Comparison of ENCODE assay signal across 25 cellular contexts in the genomic region with DNA sequence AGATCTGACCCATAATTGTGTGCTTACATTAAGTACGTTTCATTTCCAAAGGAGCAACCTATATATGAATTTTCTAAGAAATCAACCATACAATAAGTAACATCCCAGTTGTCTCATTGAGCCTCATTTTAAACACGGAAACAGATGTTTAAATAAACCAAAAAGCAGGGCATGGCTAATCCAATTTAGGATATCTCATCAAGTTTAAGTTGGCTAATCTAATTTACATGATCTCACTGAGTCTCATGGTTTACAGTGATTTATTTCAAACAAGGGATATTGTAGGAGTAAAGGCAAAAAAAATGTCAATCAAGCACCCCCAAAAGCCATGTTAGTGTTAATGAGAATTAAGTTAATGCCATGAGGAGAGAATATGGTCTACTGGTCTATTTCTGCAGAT.
"Had no signal": no experiment of that assay in that cellular context is flagged by ENCODE, and none has a peak within 500 bp of the region (broad histone marks: within the 10 kb centered on the region; RNA-seq: fewer than 3 reads in every experiment).

No MANE protein-coding gene starts in this region.

- H3K27me3 ChIP-seq: neural progenitor cell, neutrophil, ovary, right atrium auricular region, right lobe of liver, tibial nerve, uterus had no signal

- H3K36me3 ChIP-seq: left ventricle myocardium inferior, neural progenitor cell, neutrophil, ovary, right atrium auricular region, right lobe of liver, tibial nerve, uterus had no signal

- H3K9ac ChIP-seq: neural progenitor cell had no signal

- H3K9me3 ChIP-seq: left ventricle myocardium inferior, neutrophil, ovary, right atrium auricular region, right lobe of liver, tibial nerve, uterus had no signal

- H2AFZ ChIP-seq: neural progenitor cell had no signal

- DNase-seq: hypothalamus; islet precursor cell; left ventricle myocardium inferior; mesendoderm; naive B cell; natural killer cell; nephron progenitor cell; occipital lobe; ovary; right lobe of liver; stimulated activated CD4-positive, alpha-beta T cell treated with anti-CD3 and anti-CD28 coated beads, Interleukin-1b, Interleukin-23, amount 100 ng/mL, for 48 hours; stimulated activated CD4-positive, alpha-beta T cell treated with anti-CD3 and anti-CD28 coated beads, Interleukin-2, amount 100 ng/mL, for 48 hours; stimulated activated CD4-positive, alpha-beta T cell treated with anti-CD3 and anti-CD28 coated beads, Interleukin-4, amount 100 ng/mL, for 4 hours; stimulated activated CD8-positive, alpha-beta memory T cell treated with anti-CD3 and anti-CD28 coated beads, Interleukin-4, amount 100 ng/mL, for 48 hours; stimulated activated naive CD4-positive, alpha-beta T cell treated with Interleukin-2 at 50 U/mL for 16 hours; stimulated activated naive CD8-positive, alpha-beta T cell treated with anti-CD3 and anti-CD28 coated beads, Interleukin-15, amount 100 ng/mL, for 72 hours; substantia nigra; uterus had no signal

- H3K4me1 ChIP-seq: left ventricle myocardium inferior, neural progenitor cell, right atrium auricular region, right lobe of liver, tibial nerve, uterus had no signal

- H3K27ac ChIP-seq: left ventricle myocardium inferior, neural progenitor cell, neutrophil, ovary, right atrium auricular region, right lobe of liver, tibial nerve, uterus had no signal

- H3K4me2 ChIP-seq: neural progenitor cell, smooth muscle cell had no signal

- H3K4me3 ChIP-seq: left ventricle myocardium inferior, lung, neural progenitor cell, ovary, right atrium auricular region, right lobe of liver, smooth muscle cell, tibial nerve, uterus had no signal

- ATAC-seq: natural killer cell; right lobe of liver; stimulated activated memory B cell treated with anti-CD40 and anti-IgM and Interleukin-4, amounts not matched to agents 10 μg/mL and 1 μg/mL and 100 μg/mL, for 72 hours; stimulated activated naive CD8-positive, alpha-beta T cell treated with anti-CD3 and anti-CD28 coated beads, Interleukin-15, amount 100 ng/mL, for 72 hours had no signal
